ENCODE assay signal across 19 cellular contexts in genomic region chr20:25292176-25292891, GRCh38. TPM values are rescaled to one million over a fixed set of nuclear protein-coding genes. Genes with fewer than 3 reads are reported as not detected.
A peak's percentile ranks its signal among the peaks of the same experiment; 100 is the strongest.
DNase-seq lines count a peak whose midpoint lies in the region; ATAC-seq lines count a peak whose summit lies in the region.
"Had no signal": no experiment of that assay in that cellular context is flagged by ENCODE, and none has a peak within 500 bp of the region (broad histone marks: within the 10 kb centered on the region; RNA-seq: fewer than 3 reads in every experiment).

No MANE protein-coding gene starts in this region.

- ATAC-seq in activated T-cell treated with anti-CD3 and anti-CD28 coated beads, Interleukin-2, amount 50 U/mL, for 72 hours (replicated peaks in 1 of 2): no peak
- ATAC-seq in stimulated activated naive CD8-positive, alpha-beta T cell treated with anti-CD3 and anti-CD28 coated beads, Interleukin-15, amount 100 ng/mL, for 72 hours: no peak
- ATAC-seq in stimulated activated naive CD8-positive, alpha-beta T cell treated with anti-CD3 and anti-CD28 coated beads, Interleukin-15, Interleukin-2, amounts not matched to agents 100 U/mL and 50 U/mL, for 24 hours: no peak
- no peak for ATAC-seq in left ventricle myocardium superior
- ATAC-seq in stimulated activated naive B cell treated with anti-CD40 and anti-IgM and Interleukin-4, amounts not matched to agents 10 μg/mL and 1 μg/mL and 100 μg/mL, for 72 hours (replicated peaks): no peak
- no peak for ATAC-seq in HG03025 (IDR thresholded peaks at IDR 0.05; ENCODE audit: low FRiP score, unreplicated experiment)

- no peak for DNase-seq in activated T-cell treated with anti-CD3 and anti-CD28 coated beads, Interleukin-2, amount 50 U/mL, for 24 hours
- DNase-seq in activated T-cell treated with anti-CD3 and anti-CD28 coated beads, Interleukin-2, amount 50 U/mL, for 72 hours: no peak
- DNase-seq in stimulated activated naive CD8-positive, alpha-beta T cell treated with anti-CD3 and anti-CD28 coated beads, Interleukin-15, amount 100 ng/mL, for 72 hours: no peak
- DNase-seq in stimulated activated naive CD8-positive, alpha-beta T cell treated with anti-CD3 and anti-CD28 coated beads, Interleukin-15, Interleukin-2, amounts not matched to agents 100 U/mL and 50 U/mL, for 24 hours: no peak
- peak; percentile 28 for DNase-seq in left ventricle myocardium superior
- no peak for DNase-seq in stimulated activated naive B cell treated with anti-CD40 and anti-IgM and Interleukin-4, amounts not matched to agents 10 μg/mL and 1 μg/mL and 100 μg/mL, for 72 hours
- DNase-seq in stimulated activated naive CD4-positive, alpha-beta T cell treated with Interleukin-2 at 50 U/mL for 16 hours (lab: John Stamatoyannopoulos, UW): no peak
- DNase-seq: DMS79, GM23248, IMR-90, Karpas-422, MG63, NCI-H1092 treated with DMSO at 0.1 percent for 48 hours, NCI-H146, NCI-H2029 treated with DMSO at 0.1 percent for 48 hours, NCI-H748 treated with DMSO at 0.1 percent for 48 hours, SIG-M5 had no signal

- H3K4me3 Mint-ChIP-seq in activated T-cell treated with anti-CD3 and anti-CD28 coated beads, Interleukin-2, amount 50 U/mL, for 24 hours: no peak overlapping the region
- no peak overlapping the region for H3K4me3 Mint-ChIP-seq in activated T-cell treated with anti-CD3 and anti-CD28 coated beads, Interleukin-2, amount 50 U/mL, for 72 hours
- no peak overlapping the region for H3K4me3 Mint-ChIP-seq in stimulated activated naive CD8-positive, alpha-beta T cell treated with anti-CD3 and anti-CD28 coated beads, Interleukin-15, amount 100 ng/mL, for 72 hours
- H3K4me3 Mint-ChIP-seq in stimulated activated naive B cell treated with anti-CD40 and anti-IgM and Interleukin-4, amounts not matched to agents 10 μg/mL and 1 μg/mL and 100 μg/mL, for 72 hours: no peak overlapping the region

- H3K27me3 Mint-ChIP-seq in activated T-cell treated with anti-CD3 and anti-CD28 coated beads, Interleukin-2, amount 50 U/mL, for 24 hours: no peaks in the 10 kb centered on the region
- H3K27me3 Mint-ChIP-seq in activated T-cell treated with anti-CD3 and anti-CD28 coated beads, Interleukin-2, amount 50 U/mL, for 72 hours (ENCODE audit: low read depth): no peaks in the 10 kb centered on the region
- H3K27me3 Mint-ChIP-seq in stimulated activated naive CD8-positive, alpha-beta T cell treated with anti-CD3 and anti-CD28 coated beads, Interleukin-15, amount 100 ng/mL, for 72 hours: no peaks in the 10 kb centered on the region
- no peaks in the 10 kb centered on the region for H3K27me3 Mint-ChIP-seq in stimulated activated naive B cell treated with anti-CD40 and anti-IgM and Interleukin-4, amounts not matched to agents 10 μg/mL and 1 μg/mL and 100 μg/mL, for 72 hours

- H3K27ac Mint-ChIP-seq in activated T-cell treated with anti-CD3 and anti-CD28 coated beads, Interleukin-2, amount 50 U/mL, for 24 hours: peak overlapping the region; percentile 47
- no peak overlapping the region for H3K27ac Mint-ChIP-seq in activated T-cell treated with anti-CD3 and anti-CD28 coated beads, Interleukin-2, amount 50 U/mL, for 72 hours
- H3K27ac Mint-ChIP-seq in stimulated activated naive CD8-positive, alpha-beta T cell treated with anti-CD3 and anti-CD28 coated beads, Interleukin-15, amount 100 ng/mL, for 72 hours: peak overlapping the region; percentile 33 to 97
- H3K27ac Mint-ChIP-seq in stimulated activated naive B cell treated with anti-CD40 and anti-IgM and Interleukin-4, amounts not matched to agents 10 μg/mL and 1 μg/mL and 100 μg/mL, for 72 hours: peak overlapping the region; percentile 51

- intact Hi-C loops in left ventricle myocardium superior (cut with micrococcal nuclease): no loop called here

- peaks cover 4% of the 10 kb centered on the region for H3K4me1 Mint-ChIP-seq in activated T-cell treated with anti-CD3 and anti-CD28 coated beads, Interleukin-2, amount 50 U/mL, for 24 hours (ENCODE audit: low read depth)
- no peaks in the 10 kb centered on the region for H3K4me1 Mint-ChIP-seq in activated T-cell treated with anti-CD3 and anti-CD28 coated beads, Interleukin-2, amount 50 U/mL, for 72 hours (ENCODE audit: low read depth)
- H3K4me1 Mint-ChIP-seq in stimulated activated naive CD8-positive, alpha-beta T cell treated with anti-CD3 and anti-CD28 coated beads, Interleukin-15, amount 100 ng/mL, for 72 hours: peaks cover 22% of the 10 kb centered on the region
- H3K4me1 Mint-ChIP-seq in stimulated activated naive B cell treated with anti-CD40 and anti-IgM and Interleukin-4, amounts not matched to agents 10 μg/mL and 1 μg/mL and 100 μg/mL, for 72 hours: peaks cover 17 to 35% of the 10 kb centered on the region in 2 donors
- H3K4me1 Mint-ChIP-seq: CD14-positive monocyte had no signal

- H3K9me3 Mint-ChIP-seq in activated T-cell treated with anti-CD3 and anti-CD28 coated beads, Interleukin-2, amount 50 U/mL, for 24 hours: no peaks in the 10 kb centered on the region
- H3K9me3 Mint-ChIP-seq in activated T-cell treated with anti-CD3 and anti-CD28 coated beads, Interleukin-2, amount 50 U/mL, for 72 hours: no peaks in the 10 kb centered on the region
- H3K9me3 Mint-ChIP-seq in stimulated activated naive CD8-positive, alpha-beta T cell treated with anti-CD3 and anti-CD28 coated beads, Interleukin-15, amount 100 ng/mL, for 72 hours: no peaks in the 10 kb centered on the region
- H3K9me3 Mint-ChIP-seq in stimulated activated naive B cell treated with anti-CD40 and anti-IgM and Interleukin-4, amounts not matched to agents 10 μg/mL and 1 μg/mL and 100 μg/mL, for 72 hours: no peaks in the 10 kb centered on the region
- H3K9me3 Mint-ChIP-seq: CD14-positive monocyte had no signal

- H3K36me3 Mint-ChIP-seq in activated T-cell treated with anti-CD3 and anti-CD28 coated beads, Interleukin-2, amount 50 U/mL, for 24 hours (ENCODE audit: low read depth): peaks cover 80% of the 10 kb centered on the region
- peaks cover 0 to 1% of the 10 kb centered on the region in 2 donors for H3K36me3 Mint-ChIP-seq in activated T-cell treated with anti-CD3 and anti-CD28 coated beads, Interleukin-2, amount 50 U/mL, for 72 hours (ENCODE audit: insufficient read depth in 2 of 2)
- H3K36me3 Mint-ChIP-seq in stimulated activated naive B cell treated with anti-CD40 and anti-IgM and Interleukin-4, amounts not matched to agents 10 μg/mL and 1 μg/mL and 100 μg/mL, for 72 hours: peaks cover 58 to 73% of the 10 kb centered on the region in 2 donors

RNA-seq across cellular contexts. Expression of gene PYGB, which starts 44.4 kb away (rescaled TPM):
- total RNA-seq in activated T-cell treated with anti-CD3 and anti-CD28 coated beads, Interleukin-2, amount 50 U/mL, for 72 hours: 10 to 100 TPM; 43.7 to 48.3 TPM
- 205 TPM for total RNA-seq in left ventricle myocardium superior
